8 cellular contexts compared by ENCODE assay signal in genomic region chr4:72312032-72312650, GRCh38.
DNase-seq lines count a peak whose midpoint lies in the region; ATAC-seq lines count a peak whose summit lies in the region.

No MANE protein-coding gene starts in this region.

- peaks cover 5% of the 10 kb centered on the region for H3K4me1 ChIP-seq in HAP-1

- ATAC-seq in HG03280 (IDR thresholded peaks at IDR 0.05; ENCODE audit: unreplicated experiment) (peak; percentile 66), HG03196 (IDR thresholded peaks at IDR 0.05; ENCODE audit: unreplicated experiment) (no peak)

- no peak overlapping the region for H3K4me3 ChIP-seq in HAP-1

- DNase-seq in cerebellum (ENCODE audit: low spot score) (peak; percentile 5), kidney tubule cell (ENCODE audit: low spot score) (peak; percentile 93), superior temporal gyrus (ENCODE audit: extremely low spot score) (peak; percentile 71), HAP-1 (ENCODE audit: low spot score in 2 of 2) (no peak), NCI-H2227 (lab: John Stamatoyannopoulos, UW; ENCODE audit: unreplicated experiment) (no peak)
- DNase-seq in stimulated activated CD4-positive, alpha-beta T cell treated with anti-CD3 and anti-CD28 coated beads, Interleukin-4, amount 100 ng/mL, for 4 hours: no peak

- H3K36me3 ChIP-seq in HAP-1 (replicated peaks): no peaks in the 10 kb centered on the region

- in situ Hi-C loops in HAP-1 (cut with MboI; ENCODE audit: low sequenced_read_pairs): loop anchor here (25.0 kb wide), 1 partner anchor 700 kb away; no protein-coding TSS in a partner anchor

- H3K27me3 ChIP-seq in HAP-1 (ENCODE audit: low read depth): no peaks in the 10 kb centered on the region

- no peaks in the 10 kb centered on the region for H3K9me3 ChIP-seq in HAP-1

Comparison
In these comparisons a context has a peak if more than half of its experiments do, and no peak if none do; other contexts are left out.
1. DNase-seq: peak in cerebellum (single experiment), kidney tubule cell (single experiment) and superior temporal gyrus (single experiment); none in stimulated activated CD4-positive, alpha-beta T cell treated with anti-CD3 and anti-CD28 coated beads, Interleukin-4, amount 100 ng/mL, for 4 hours (0 of 2), HAP-1 (0 of 2) and NCI-H2227 (single experiment).